Comparison of ENCODE assay signal across 1 cellular context in genomic region chr12:50197297-50197727, GRCh38.
TF ChIP-seq lines count a peak whose summit lies in the region.

No MANE protein-coding gene starts in this region.

TF ChIP-seq in HEK293, 187 proteins besides CTCF, POLR2A, EP300 and RAD21 (continued from another document):
- TF ChIP-seq PRDM6 (tag by site-specific recombination; IDR thresholded peaks at IDR 0.05) (peak; percentile 65), ZNF366 (tag by site-specific recombination; conservative IDR thresholded peaks at IDR 0.05) (0 out of 2 replicates have a peak, but pooled peaks have one; percentile 17), ZSCAN16 (tag by site-specific recombination; IDR thresholded peaks at IDR 0.05) (peak; percentile 96), SALL2 (tag by site-specific recombination; IDR thresholded peaks at IDR 0.05; ENCODE audit: borderline replicate concordance) (no peak), ZNF561 (tag by site-specific recombination; IDR thresholded peaks at IDR 0.05; ENCODE audit: borderline replicate concordance) (no peak), ZNF133 (tag by site-specific recombination; IDR thresholded peaks at IDR 0.05) (no peak), OSR2 (tag by site-specific recombination; IDR thresholded peaks at IDR 0.05) (0 out of 2 replicates have a peak, but pooled peaks have one; percentile 10), ZNF132 (tag by site-specific recombination; IDR thresholded peaks at IDR 0.05; ENCODE audit: borderline replicate concordance) (no peak), REST (tag by site-specific recombination; IDR thresholded peaks at IDR 0.05) (no peak)
